In genomic region chr1:177170756-177171535, GRCh38 we compare ENCODE assay signal across 9 cellular contexts. TPM values are rescaled to one million over a fixed set of nuclear protein-coding genes. Genes with fewer than 3 reads are reported as not detected.
A peak's percentile ranks its signal among the peaks of the same experiment; 100 is the strongest.
DNase-seq lines count a peak whose midpoint lies in the region; ATAC-seq and TF ChIP-seq lines count a peak whose summit lies in the region.
"Had no signal": no experiment of that assay in that cellular context is flagged by ENCODE, and none has a peak within 500 bp of the region (broad histone marks: within the 10 kb centered on the region; RNA-seq: fewer than 3 reads in every experiment).

Gene BRINP2 (plus strand): TSS chr1:177170958. CDS start chr1:177229877, 58,919 bp downstream.

- intact Hi-C loops in psoas muscle (cut with DNase I), result no loop called here

- H3K9me3 ChIP-seq in SK-N-SH (no peaks in the 10 kb centered on the region), cardiac muscle cell (ENCODE audit: low read depth) (no peaks in the 10 kb centered on the region), psoas muscle (no peaks in the 10 kb centered on the region)

- TF ChIP-seq EP300 in SK-N-SH (IDR thresholded peaks at IDR 0.05; ENCODE audit: borderline replicate concordance in 1 of 2, low read depth in 1 of 2, low read length in 1 of 2), result no peak

- TF ChIP-seq RAD21 in SK-N-SH (IDR thresholded peaks at IDR 0.05; ENCODE audit: low read length), result no peak

- no peaks in the 10 kb centered on the region for H3F3A ChIP-seq in SK-N-SH (replicated peaks; ENCODE audit: insufficient read depth)

- H4K20me1 ChIP-seq in SK-N-SH (ENCODE audit: insufficient read depth), result no peaks in the 10 kb centered on the region

- ATAC-seq in GM18870 (IDR thresholded peaks at IDR 0.05; ENCODE audit: unreplicated experiment), result peak; percentile 52
- ATAC-seq in HG03520 (IDR thresholded peaks at IDR 0.05; ENCODE audit: unreplicated experiment), result peak; percentile 89
- peak; percentile 88 to 98 (median 94) for ATAC-seq in psoas muscle

- TF ChIP-seq CTCF in SK-N-SH (IDR thresholded peaks at IDR 0.05) (no peak), cardiac muscle cell (IDR thresholded peaks at IDR 0.05; ENCODE audit: low read depth, low read length) (no peak), psoas muscle (IDR thresholded peaks at IDR 0.05) (no peak)

- H3K9ac ChIP-seq in SK-N-SH, result no peak within 1 kb of the TSS

- H3K27ac Mint-ChIP-seq in activated CD4-positive, alpha-beta memory T cell treated with anti-CD3 and anti-CD28 coated beads, Interleukin-2, amount 10 ng/mL, durations not matched to agents 7 days and 5 days, result no peak within 1 kb of the TSS
- H3K27ac Mint-ChIP-seq: T-helper 1 cell treated with Interleukin-12 subunit alpha and Interleukin-12 subunit beta and Interleukin-4 antibody, amounts not matched to agents 30 μg/mL and 1 μg/mL, for 36 hours had no signal

- DNase-seq in SK-N-SH, result peak; percentile 91
- peak; percentile 30 to 82 for DNase-seq in cardiac muscle cell (ENCODE audit: low read depth in 1 of 2, low spot score in 1 of 2)
- DNase-seq in psoas muscle, result peak; percentile 38 to 73
- DNase-seq in stimulated activated naive CD4-positive, alpha-beta T cell treated with Interleukin-2 at 50 U/mL for 16 hours (lab: John Stamatoyannopoulos, UW), result no peak
- DNase-seq in epidermal melanocyte (ENCODE audit: insufficient read length, low spot score), result no peak
- no peak for DNase-seq in activated CD4-positive, alpha-beta memory T cell treated with anti-CD3 and anti-CD28 coated beads, Interleukin-2, amount 10 ng/mL, durations not matched to agents 7 days and 5 days

- H3K36me3 Mint-ChIP-seq in activated CD4-positive, alpha-beta memory T cell treated with anti-CD3 and anti-CD28 coated beads, Interleukin-2, amount 10 ng/mL, durations not matched to agents 7 days and 5 days (ENCODE audit: low read depth), result no peaks in the 10 kb centered on the region

- H3K4me1 Mint-ChIP-seq in activated CD4-positive, alpha-beta memory T cell treated with anti-CD3 and anti-CD28 coated beads, Interleukin-2, amount 10 ng/mL, durations not matched to agents 7 days and 5 days, result no peaks in the 10 kb centered on the region

- H3K4me2 ChIP-seq in SK-N-SH, result peak within 1 kb of the TSS; percentile 80

- H3K4me3 Mint-ChIP-seq in activated CD4-positive, alpha-beta memory T cell treated with anti-CD3 and anti-CD28 coated beads, Interleukin-2, amount 10 ng/mL, durations not matched to agents 7 days and 5 days, result no peak within 1 kb of the TSS
- H3K4me3 Mint-ChIP-seq: T-helper 1 cell treated with Interleukin-12 subunit alpha and Interleukin-12 subunit beta and Interleukin-4 antibody, amounts not matched to agents 30 μg/mL and 1 μg/mL, for 36 hours had no signal

- H3K4me3 ChIP-seq in SK-N-SH (ENCODE audit: low read depth in 2 of 2, low read length in 1 of 2), result peak within 1 kb of the TSS; percentile 57 to 69
- peak within 1 kb of the TSS; percentile 47 for H3K4me3 ChIP-seq in cardiac muscle cell
- peak within 1 kb of the TSS; percentile 58 for H3K4me3 ChIP-seq in psoas muscle

- H3K9me2 ChIP-seq in SK-N-SH, result no peaks in the 10 kb centered on the region

- H3K79me2 ChIP-seq in SK-N-SH (ENCODE audit: insufficient read depth), result no peaks in the 10 kb centered on the region

- H3K4me1 ChIP-seq in SK-N-SH (ENCODE audit: control insufficient read depth in 1 of 2, insufficient read depth in 2 of 2, low read depth in 1 of 2, low read length in 1 of 2), result peaks cover 0 to 14% of the 10 kb centered on the region in 2 experiments; a peak in 2 of 4 replicates
- no peaks in the 10 kb centered on the region for H3K4me1 ChIP-seq in cardiac muscle cell (ENCODE audit: low read depth)
- peaks cover 6% of the 10 kb centered on the region for H3K4me1 ChIP-seq in psoas muscle

- POLR2A ChIA-PET in SK-N-SH (lab: Yijun Ruan, JAX), result no interaction called here
- POLR2A ChIA-PET in activated CD4-positive, alpha-beta memory T cell treated with anti-CD3 and anti-CD28 coated beads, Interleukin-2, amount 10 ng/mL, durations not matched to agents 7 days and 5 days (lab: Charles Lee), result no interaction called here

- H3K27me3 ChIP-seq in SK-N-SH (ENCODE audit: insufficient read depth) (peaks cover 18% of the 10 kb centered on the region), cardiac muscle cell (peaks cover 78% of the 10 kb centered on the region), psoas muscle (ENCODE audit: insufficient read depth in 3 of 3, low read length in 2 of 3) (peaks cover 4 to 62% (median 5%) of the 10 kb centered on the region in 3 donors)

- no peaks in the 10 kb centered on the region for H3K9me3 Mint-ChIP-seq in activated CD4-positive, alpha-beta memory T cell treated with anti-CD3 and anti-CD28 coated beads, Interleukin-2, amount 10 ng/mL, durations not matched to agents 7 days and 5 days
- H3K9me3 Mint-ChIP-seq: T-helper 1 cell treated with Interleukin-12 subunit alpha and Interleukin-12 subunit beta and Interleukin-4 antibody, amounts not matched to agents 30 μg/mL and 1 μg/mL, for 36 hours had no signal

- no peaks in the 10 kb centered on the region for H3K36me3 ChIP-seq in SK-N-SH (replicated peaks in 1 of 2; ENCODE audit: control insufficient read depth in 1 of 2, insufficient read depth in 2 of 2, low read length in 1 of 2)
- no peaks in the 10 kb centered on the region for H3K36me3 ChIP-seq in cardiac muscle cell
- no peaks in the 10 kb centered on the region for H3K36me3 ChIP-seq in psoas muscle (ENCODE audit: insufficient read depth in 1 of 2, low read depth in 1 of 2)

- 7% methylated on average over 30 of the region's 49 CpGs for WGBS in SK-N-SH (ENCODE audit: low lambda C conversion rate)
- WGBS in psoas muscle, 3 donors, result 1 to 2% (median 1%) methylated on average over 46 to 49 of the region's 49 CpGs

- 0 out of 2 replicates have a peak within 1 kb of the TSS, but pooled peaks have one; percentile 18 for H2AFZ ChIP-seq in SK-N-SH (ENCODE audit: low read depth)

- CTCF ChIA-PET in SK-N-SH (lab: Yijun Ruan, JAX), result interaction anchor here (0.6 to 4.6 kb wide), 4 partner anchors 11 to 273 kb away, joined by 3 to 47 read pairs (median 11); no protein-coding TSS in a partner anchor
- CTCF ChIA-PET in activated CD4-positive, alpha-beta memory T cell treated with anti-CD3 and anti-CD28 coated beads, Interleukin-2, amount 10 ng/mL, durations not matched to agents 7 days and 5 days (lab: Charles Lee), result no interaction called here

- peak within 1 kb of the TSS in 1 of 2 experiments; percentile 78; a peak in 2 of 4 replicates for H3K27ac ChIP-seq in SK-N-SH (ENCODE audit: low read depth in 2 of 2, low read length in 1 of 2)
- no peak within 1 kb of the TSS for H3K27ac ChIP-seq in cardiac muscle cell
- H3K27ac ChIP-seq in psoas muscle, result no peak within 1 kb of the TSS

- peaks cover 9% of the 10 kb centered on the region for H3K27me3 Mint-ChIP-seq in activated CD4-positive, alpha-beta memory T cell treated with anti-CD3 and anti-CD28 coated beads, Interleukin-2, amount 10 ng/mL, durations not matched to agents 7 days and 5 days

TF ChIP-seq in SK-N-SH, 30 proteins besides CTCF, POLR2A, EP300 and RAD21:
- TF ChIP-seq IRF3 (IDR thresholded peaks at IDR 0.05; ENCODE audit: low read depth, low read length), result peak; percentile 59
- TF ChIP-seq MEF2A (IDR thresholded peaks at IDR 0.05; ENCODE audit: borderline replicate concordance, low read depth), result no peak
- no peak for TF ChIP-seq FOXM1 (IDR thresholded peaks at IDR 0.05; ENCODE audit: low read depth)
- 0 out of 2 replicates have a peak, but pooled peaks have one; percentile 49 for TF ChIP-seq RFX5 (IDR thresholded peaks at IDR 0.05; ENCODE audit: low read length)
- no peak for TF ChIP-seq USF2 (IDR thresholded peaks at IDR 0.05; ENCODE audit: borderline replicate concordance, low read depth, low read length)
- TF ChIP-seq USF1 (IDR thresholded peaks at IDR 0.05; ENCODE audit: borderline replicate concordance, low read depth), result no peak
- TF ChIP-seq CHD2 (IDR thresholded peaks at IDR 0.05; ENCODE audit: low read length, partially characterized antibody), result peak; percentile 10
- TF ChIP-seq TEAD4 (IDR thresholded peaks at IDR 0.05; ENCODE audit: borderline replicate concordance, insufficient read depth), result no peak
- no peak for TF ChIP-seq SMC3 (IDR thresholded peaks at IDR 0.05; ENCODE audit: low read depth, low read length)
- no peak for TF ChIP-seq JUND (IDR thresholded peaks at IDR 0.05)
- no peak for TF ChIP-seq TAF1 (IDR thresholded peaks at IDR 0.05; ENCODE audit: borderline replicate concordance, low read depth, low read length)

RNA-seq across cellular contexts. Expression of gene BRINP2, which starts in this region (rescaled TPM):
- polyA plus RNA-seq in SK-N-SH (2012; rRNA removed), result 0.12 and 0.62 TPM in 2 replicates
- 0.26 and 0.51 TPM in 2 replicates for polyA plus RNA-seq in SK-N-SH (2012; cell fraction: cytosol; rRNA removed)
- 0.50 and 0.55 TPM in 2 replicates for polyA plus RNA-seq in SK-N-SH (2012; cell fraction: nucleus; rRNA removed)
- 8.9 and 20.6 TPM in 2 replicates for total RNA-seq in cardiac muscle cell
- 11.5 and 26.1 TPM in 2 replicates for polyA plus RNA-seq in cardiac muscle cell
- total RNA-seq in psoas muscle, result under 1 TPM in 2 of 4 donors, not detected in 2; 0.27 to 0.38 TPM
- under 1 TPM in 2 of 3 donors, not detected in 1; 0.04 to 0.20 TPM for polyA plus RNA-seq in psoas muscle
- not detected for total RNA-seq in activated CD4-positive, alpha-beta memory T cell treated with anti-CD3 and anti-CD28 coated beads, Interleukin-2, amount 10 ng/mL, durations not matched to agents 7 days and 5 days

Comparison
In these comparisons a context has a peak if more than half of its experiments do, and no peak if none do; other contexts are left out.
1. Peak in DNase-seq, H3K4me3 ChIP-seq and H3K4me2 ChIP-seq in SK-N-SH; RNA of the gene not detected or under 1 TPM.
2. Peak in DNase-seq, ATAC-seq and H3K4me3 ChIP-seq in psoas muscle; RNA of the gene not detected or under 1 TPM.
3. DNase-seq: peak in cardiac muscle cell (2 of 2); none in stimulated activated naive CD4-positive, alpha-beta T cell treated with Interleukin-2 at 50 U/mL for 16 hours (single experiment), epidermal melanocyte (single experiment) and activated CD4-positive, alpha-beta memory T cell treated with anti-CD3 and anti-CD28 coated beads, Interleukin-2, amount 10 ng/mL, durations not matched to agents 7 days and 5 days (single experiment).
4. Peak in every context shown above with its lines, with median percentiles within 50 percentile points of each other: ATAC-seq and H3K4me3 ChIP-seq.